ENCODE assay signal across 4 cellular contexts in genomic region chr11:44066732-44067131, GRCh38.
A peak's percentile ranks its signal among the peaks of the same experiment; 100 is the strongest.
TF ChIP-seq lines count a peak whose summit lies in the region.

No MANE protein-coding gene starts in this region.

TF ChIP-seq in liver, 16 proteins besides CTCF, POLR2A, EP300 and RAD21:
- TF ChIP-seq JUND (IDR thresholded peaks at IDR 0.05): peak; percentile 55 to 64
- no peak for TF ChIP-seq ZBTB33 (IDR thresholded peaks at IDR 0.05)
- TF ChIP-seq TAF1 (conservative IDR thresholded peaks at IDR 0.05): no peak

TF ChIP-seq in HepG2, 621 proteins besides CTCF, POLR2A, EP300 and RAD21:
- TF ChIP-seq, protein P1, sequence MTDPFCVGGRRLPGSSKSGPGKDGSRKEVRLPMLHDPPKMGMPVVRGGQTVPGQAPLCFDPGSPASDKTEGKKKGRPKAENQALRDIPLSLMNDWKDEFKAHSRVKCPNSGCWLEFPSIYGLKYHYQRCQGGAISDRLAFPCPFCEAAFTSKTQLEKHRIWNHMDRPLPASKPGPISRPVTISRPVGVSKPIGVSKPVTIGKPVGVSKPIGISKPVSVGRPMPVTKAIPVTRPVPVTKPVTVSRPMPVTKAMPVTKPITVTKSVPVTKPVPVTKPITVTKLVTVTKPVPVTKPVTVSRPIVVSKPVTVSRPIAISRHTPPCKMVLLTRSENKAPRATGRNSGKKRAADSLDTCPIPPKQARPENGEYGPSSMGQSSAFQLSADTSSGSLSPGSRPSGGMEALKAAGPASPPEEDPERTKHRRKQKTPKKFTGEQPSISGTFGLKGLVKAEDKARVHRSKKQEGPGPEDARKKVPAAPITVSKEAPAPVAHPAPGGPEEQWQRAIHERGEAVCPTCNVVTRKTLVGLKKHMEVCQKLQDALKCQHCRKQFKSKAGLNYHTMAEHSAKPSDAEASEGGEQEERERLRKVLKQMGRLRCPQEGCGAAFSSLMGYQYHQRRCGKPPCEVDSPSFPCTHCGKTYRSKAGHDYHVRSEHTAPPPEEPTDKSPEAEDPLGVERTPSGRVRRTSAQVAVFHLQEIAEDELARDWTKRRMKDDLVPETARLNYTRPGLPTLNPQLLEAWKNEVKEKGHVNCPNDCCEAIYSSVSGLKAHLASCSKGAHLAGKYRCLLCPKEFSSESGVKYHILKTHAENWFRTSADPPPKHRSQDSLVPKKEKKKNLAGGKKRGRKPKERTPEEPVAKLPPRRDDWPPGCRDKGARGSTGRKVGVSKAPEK (CRISPR knock-in tag; IDR thresholded peaks at IDR 0.05; ENCODE audit: borderline replicate concordance): no peak
- TF ChIP-seq, protein P2, sequence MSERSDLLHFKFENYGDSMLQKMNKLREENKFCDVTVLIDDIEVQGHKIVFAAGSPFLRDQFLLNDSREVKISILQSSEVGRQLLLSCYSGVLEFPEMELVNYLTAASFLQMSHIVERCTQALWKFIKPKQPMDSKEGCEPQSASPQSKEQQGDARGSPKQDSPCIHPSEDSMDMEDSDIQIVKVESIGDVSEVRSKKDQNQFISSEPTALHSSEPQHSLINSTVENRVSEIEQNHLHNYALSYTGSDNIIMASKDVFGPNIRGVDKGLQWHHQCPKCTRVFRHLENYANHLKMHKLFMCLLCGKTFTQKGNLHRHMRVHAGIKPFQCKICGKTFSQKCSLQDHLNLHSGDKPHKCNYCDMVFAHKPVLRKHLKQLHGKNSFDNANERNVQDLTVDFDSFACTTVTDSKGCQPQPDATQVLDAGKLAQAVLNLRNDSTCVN (CRISPR knock-in tag; IDR thresholded peaks at IDR 0.05; ENCODE audit: borderline replicate concordance): no peak
- no peak for TF ChIP-seq SNAPC5 (CRISPR knock-in tag; IDR thresholded peaks at IDR 0.05; ENCODE audit: borderline replicate concordance)
- no peak for TF ChIP-seq REPIN1 (CRISPR knock-in tag; IDR thresholded peaks at IDR 0.05; ENCODE audit: borderline replicate concordance, low read depth)
- TF ChIP-seq ZNF788 (CRISPR knock-in tag; IDR thresholded peaks at IDR 0.05; ENCODE audit: borderline replicate concordance): no peak
- no peak for TF ChIP-seq THAP8 (CRISPR knock-in tag; IDR thresholded peaks at IDR 0.05; ENCODE audit: borderline replicate concordance)

TF ChIP-seq in SK-N-SH treated with all-trans-retinoic acid at 6 μM for 48 hours, 23 proteins besides CTCF, POLR2A, EP300 and RAD21:
- no peak for TF ChIP-seq SNAI2 (CRISPR knock-in tag; IDR thresholded peaks at IDR 0.05)
- TF ChIP-seq POU6F1 (CRISPR knock-in tag; IDR thresholded peaks at IDR 0.05; ENCODE audit: borderline replicate concordance, low read depth): no peak
- TF ChIP-seq ISL1 (CRISPR knock-in tag; IDR thresholded peaks at IDR 0.05): no peak
- TF ChIP-seq, protein P3, sequence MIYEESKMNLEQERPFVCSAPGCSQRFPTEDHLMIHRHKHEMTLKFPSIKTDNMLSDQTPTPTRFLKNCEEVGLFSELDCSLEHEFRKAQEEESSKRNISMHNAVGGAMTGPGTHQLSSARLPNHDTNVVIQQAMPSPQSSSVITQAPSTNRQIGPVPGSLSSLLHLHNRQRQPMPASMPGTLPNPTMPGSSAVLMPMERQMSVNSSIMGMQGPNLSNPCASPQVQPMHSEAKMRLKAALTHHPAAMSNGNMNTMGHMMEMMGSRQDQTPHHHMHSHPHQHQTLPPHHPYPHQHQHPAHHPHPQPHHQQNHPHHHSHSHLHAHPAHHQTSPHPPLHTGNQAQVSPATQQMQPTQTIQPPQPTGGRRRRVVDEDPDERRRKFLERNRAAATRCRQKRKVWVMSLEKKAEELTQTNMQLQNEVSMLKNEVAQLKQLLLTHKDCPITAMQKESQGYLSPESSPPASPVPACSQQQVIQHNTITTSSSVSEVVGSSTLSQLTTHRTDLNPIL (CRISPR knock-in tag; IDR thresholded peaks at IDR 0.05; ENCODE audit: low read depth): no peak
- TF ChIP-seq CSRNP3 (CRISPR knock-in tag; IDR thresholded peaks at IDR 0.05): no peak
- TF ChIP-seq ZFP3 (CRISPR knock-in tag; IDR thresholded peaks at IDR 0.05): no peak
- TF ChIP-seq ZC3H10 (CRISPR knock-in tag; IDR thresholded peaks at IDR 0.05): no peak
- TF ChIP-seq TOX (CRISPR knock-in tag; IDR thresholded peaks at IDR 0.05; ENCODE audit: borderline replicate concordance): no peak
- no peak for TF ChIP-seq ZNF70 (CRISPR knock-in tag; IDR thresholded peaks at IDR 0.05)
- no peak for TF ChIP-seq ARNTL (CRISPR knock-in tag; IDR thresholded peaks at IDR 0.05; ENCODE audit: borderline replicate concordance, low read depth)
- TF ChIP-seq RARB (CRISPR knock-in tag; IDR thresholded peaks at IDR 0.05): no peak
- no peak for TF ChIP-seq BACH2 (CRISPR knock-in tag; IDR thresholded peaks at IDR 0.05; ENCODE audit: borderline replicate concordance)
- no peak for TF ChIP-seq TCF4 (CRISPR knock-in tag; IDR thresholded peaks at IDR 0.05; ENCODE audit: borderline replicate concordance)
- no peak for TF ChIP-seq ZFP30 (CRISPR knock-in tag; IDR thresholded peaks at IDR 0.05)
- TF ChIP-seq ZNF565 (CRISPR knock-in tag; conservative IDR thresholded peaks at IDR 0.05; ENCODE audit: low read depth): no peak

TF ChIP-seq in endothelial cell of umbilical vein, 7 proteins besides CTCF, POLR2A, EP300 and RAD21:
- TF ChIP-seq FOS (IDR thresholded peaks at IDR 0.05; ENCODE audit: borderline replicate concordance, insufficient read depth, low read length) (peak; percentile 65), JUN (IDR thresholded peaks at IDR 0.05; ENCODE audit: borderline replicate concordance, insufficient read depth, insufficient read length, low read depth) (peak; percentile 69), MYC (IDR thresholded peaks at IDR 0.05; ENCODE audit: low read depth, low read length) (no peak)
